ENCODE assay signal across 8 cellular contexts in the genomic region with DNA sequence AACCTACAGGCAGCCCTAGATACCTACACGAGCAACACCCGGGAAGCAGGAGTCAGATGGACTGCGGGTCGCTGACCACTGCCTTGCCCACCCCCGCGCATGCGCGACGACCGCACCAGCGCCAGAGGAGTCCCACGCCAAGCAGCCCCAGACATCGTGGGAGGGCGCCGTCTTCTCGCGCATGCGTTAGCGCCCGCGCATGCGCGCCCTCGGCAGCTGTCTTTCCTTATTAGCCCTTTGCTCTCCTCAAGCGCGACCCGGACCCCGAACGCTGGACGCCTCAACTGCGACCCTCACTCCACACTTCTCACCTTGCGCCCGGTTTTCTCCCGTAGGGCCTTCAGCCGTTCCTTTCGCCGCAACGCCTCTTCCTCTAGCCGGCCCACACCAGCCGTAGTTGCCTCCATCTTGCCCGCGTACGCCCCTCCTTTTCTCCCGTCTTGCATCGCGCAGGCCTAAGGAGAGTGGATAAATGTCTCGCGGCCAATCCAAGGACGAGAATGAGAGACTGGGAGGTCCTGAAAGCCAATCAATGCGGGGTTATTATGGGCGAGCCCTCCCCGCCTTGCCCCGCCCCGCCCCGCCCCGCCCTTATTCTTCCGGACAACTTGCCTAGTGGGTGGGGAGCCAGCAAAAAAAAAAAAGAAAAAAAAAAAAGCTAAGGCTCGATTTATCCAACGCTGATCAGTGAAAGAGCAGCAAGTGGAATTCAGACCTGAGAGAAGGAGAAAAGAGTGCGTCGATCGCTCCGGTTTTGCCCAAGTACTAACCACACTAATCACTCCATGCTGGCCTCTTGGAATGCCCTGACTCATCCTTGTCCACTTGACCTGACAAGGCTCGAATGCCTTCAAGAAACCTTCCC. TPM values are rescaled to one million over a fixed set of nuclear protein-coding genes. Genes with fewer than 3 reads are reported as not detected.
DNase-seq lines count a peak whose midpoint lies in the region; ATAC-seq and TF ChIP-seq lines count a peak whose summit lies in the region.

A gene (minus strand): TSS at position 420 of the 865 bp plus-strand sequence. CDS start 13 bp downstream, at position 407.

- H3K4me1 Mint-ChIP-seq in activated CD4-positive, alpha-beta memory T cell treated with anti-CD3 and anti-CD28 coated beads, Interleukin-2, amount 10 ng/mL, durations not matched to agents 7 days and 5 days, result peaks cover 64% of the 10 kb centered on the region

- H3K36me3 Mint-ChIP-seq in activated CD4-positive, alpha-beta memory T cell treated with anti-CD3 and anti-CD28 coated beads, Interleukin-2, amount 10 ng/mL, durations not matched to agents 7 days and 5 days (ENCODE audit: low read depth), result peaks cover 38% of the 10 kb centered on the region

- DNase-seq in NCI-H82 treated with DMSO at 0.1 percent for 48 hours (lab: John Stamatoyannopoulos, UW; ENCODE audit: unreplicated experiment) (peak; percentile 97), ecto neural progenitor cell (ENCODE audit: low spot score) (peak; percentile 97), lower leg skin (ENCODE audit: low spot score in 2 of 2) (peak; percentile 98 to 99)
- peak; percentile 96 for DNase-seq in activated CD4-positive, alpha-beta memory T cell treated with anti-CD3 and anti-CD28 coated beads, Interleukin-2, amount 10 ng/mL, durations not matched to agents 7 days and 5 days
- DNase-seq in stimulated activated CD4-positive, alpha-beta T cell treated with anti-CD3 and anti-CD28 coated beads, Interleukin-4, amount 100 ng/mL, for 48 hours (ENCODE audit: low read depth in 2 of 2), result peak; percentile 78 to 92

- TF ChIP-seq POLR2A in lower leg skin (IDR thresholded peaks at IDR 0.05), result no peak

- H3K4me3 Mint-ChIP-seq in activated CD4-positive, alpha-beta memory T cell treated with anti-CD3 and anti-CD28 coated beads, Interleukin-2, amount 10 ng/mL, durations not matched to agents 7 days and 5 days, result peak within 1 kb of the TSS; percentile 99

- POLR2A ChIA-PET in activated CD4-positive, alpha-beta memory T cell treated with anti-CD3 and anti-CD28 coated beads, Interleukin-2, amount 10 ng/mL, durations not matched to agents 7 days and 5 days (lab: Charles Lee), result interaction anchor here (0.6 to 7.7 kb wide), 14 partner anchors 8 to 404 kb away, joined by 3 to 64 read pairs (median 5); a partner anchor contains a TSS

- ATAC-seq in GM19397 (IDR thresholded peaks at IDR 0.05; ENCODE audit: unreplicated experiment) (peak; percentile 54), HG03571 (IDR thresholded peaks at IDR 0.05; ENCODE audit: unreplicated experiment) (peak; percentile 53)

- TF ChIP-seq CTCF in C4-2B (conservative IDR thresholded peaks at IDR 0.05) (no peak), lower leg skin (IDR thresholded peaks at IDR 0.05) (peak in 1 of 3 donors; percentile 72)

- peak within 1 kb of the TSS; percentile 93 for H3K27ac Mint-ChIP-seq in activated CD4-positive, alpha-beta memory T cell treated with anti-CD3 and anti-CD28 coated beads, Interleukin-2, amount 10 ng/mL, durations not matched to agents 7 days and 5 days

- intact Hi-C loops in lower leg skin (cut with DNase I; ENCODE audit: low total_unique reads), result no loop called here

- WGBS in lower leg skin, 2 donors, result 0% methylated on average over 48 to 64 of the region's 64 CpGs

- no peaks in the 10 kb centered on the region for H3K27me3 Mint-ChIP-seq in activated CD4-positive, alpha-beta memory T cell treated with anti-CD3 and anti-CD28 coated beads, Interleukin-2, amount 10 ng/mL, durations not matched to agents 7 days and 5 days

- CTCF ChIA-PET in activated CD4-positive, alpha-beta memory T cell treated with anti-CD3 and anti-CD28 coated beads, Interleukin-2, amount 10 ng/mL, durations not matched to agents 7 days and 5 days (lab: Charles Lee), result interaction anchor here (0.7 to 1.4 kb wide), 2 partner anchors 9 to 30 kb away, joined by 3 to 4 read pairs; no protein-coding TSS in a partner anchor

- peak within 1 kb of the TSS; percentile 88 for H3K27ac ChIP-seq in C4-2B

- peak within 1 kb of the TSS; percentile 72 for H3K4me3 ChIP-seq in lower leg skin (ENCODE audit: low read depth, poor library complexity, severe bottlenecking)

- H3K9me3 Mint-ChIP-seq in activated CD4-positive, alpha-beta memory T cell treated with anti-CD3 and anti-CD28 coated beads, Interleukin-2, amount 10 ng/mL, durations not matched to agents 7 days and 5 days, result no peaks in the 10 kb centered on the region

RNA-seq across cellular contexts. Expression of the gene that starts here (rescaled TPM):
- total RNA-seq in activated CD4-positive, alpha-beta memory T cell treated with anti-CD3 and anti-CD28 coated beads, Interleukin-2, amount 10 ng/mL, durations not matched to agents 7 days and 5 days, result 10 to 100 TPM; 55.0 to 56.7 TPM
- total RNA-seq in lower leg skin, result 100 to 1,000 TPM in 1 of 4 donors, 10 to 100 TPM in 3; 64.6 to 101 (median 82.5) TPM

Comparison
In these comparisons a context has a peak if more than half of its experiments do, and no peak if none do; other contexts are left out.
1. Peak in every context shown above with its lines: DNase-seq, ATAC-seq, H3K4me3 ChIP-seq and H3K27ac ChIP-seq.